10 cellular contexts compared by ENCODE assay signal in genomic region chr11:71450507-71450906, GRCh38. TPM values are rescaled to one million over a fixed set of nuclear protein-coding genes. Genes with fewer than 3 reads are reported as not detected.
DNase-seq lines count a peak whose midpoint lies in the region; ATAC-seq, FAIRE-seq and TF ChIP-seq lines count a peak whose summit lies in the region.
"Had no signal": no experiment of that assay in that cellular context is flagged by ENCODE, and none has a peak within 500 bp of the region (broad histone marks: within the 10 kb centered on the region; RNA-seq: fewer than 3 reads in every experiment).

No MANE protein-coding gene starts in this region.

- no peaks in the 10 kb centered on the region for H4K20me1 ChIP-seq in OCI-LY1 (ENCODE audit: insufficient read depth, low read length)
- no peaks in the 10 kb centered on the region for H4K20me1 ChIP-seq in K562 (replicated peaks; ENCODE audit: control insufficient read depth, insufficient read depth, low read length)

- H3K27ac Mint-ChIP-seq in CD8-positive, alpha-beta T cell, result peak overlapping the region; percentile 45

- no peak for TF ChIP-seq EP300 in K562 (IDR thresholded peaks at IDR 0.05; ENCODE audit: low read length)

- no peak for DNase-seq in CD8-positive, alpha-beta T cell
- DNase-seq in K562 (ENCODE audit: extremely low read depth in 1 of 4, low spot score in 3 of 4) (no peak), gastrocnemius medialis (no peak), NCI-H69 (lab: John Stamatoyannopoulos, UW) (no peak)
- DNase-seq: NCI-H1092; stimulated activated CD4-positive, alpha-beta T cell treated with anti-CD3 and anti-CD28 coated beads, Interleukin-2, amount 100 ng/mL, for 48 hours; uterus had no signal

- H3K4me2 ChIP-seq in OCI-LY1 (ENCODE audit: low read length) (peak overlapping the region; percentile 40), K562 (ENCODE audit: insufficient read depth, low read length) (no peak overlapping the region)

- no peaks in the 10 kb centered on the region for H3K9me3 ChIP-seq in CD8-positive, alpha-beta T cell (ENCODE audit: low read length)
- H3K9me3 ChIP-seq in OCI-LY1 (ENCODE audit: low read length), result no peaks in the 10 kb centered on the region
- 0 out of 2 replicates have a peak, but pooled peaks cover 3% of the 10 kb centered on the region for H3K9me3 ChIP-seq in K562 (replicated peaks; ENCODE audit: control insufficient read depth, insufficient read depth, low read depth, low read length)
- H3K9me3 ChIP-seq in gastrocnemius medialis, result no peaks in the 10 kb centered on the region
- H3K9me3 ChIP-seq: uterus had no signal

- H3K79me2 ChIP-seq in OCI-LY1 (ENCODE audit: insufficient read depth, low read length) (peaks cover 7% of the 10 kb centered on the region; the same call in 1 of the 2 replicates), K562 (ENCODE audit: control insufficient read depth, insufficient read depth, low read length) (peaks cover 80% of the 10 kb centered on the region)

- peaks cover 30% of the 10 kb centered on the region for H3K36me3 Mint-ChIP-seq in CD8-positive, alpha-beta T cell

- H3K4me3 Mint-ChIP-seq in CD8-positive, alpha-beta T cell, result peak overlapping the region; percentile 36

- WGBS in K562 (ENCODE audit: insufficient coverage, low coverage, missing lambda C conversion rate), result 48% methylated on average over 2 of the region's 2 CpGs

- H3K9me3 Mint-ChIP-seq in CD8-positive, alpha-beta T cell, result peaks cover 6% of the 10 kb centered on the region

- BruUV-seq in K562 (replicated peaks; lab: Mats Ljungman, UMichigan), result no TSS peak

- no peak for TF ChIP-seq CTCF in CD8-positive, alpha-beta T cell (IDR thresholded peaks at IDR 0.05)
- TF ChIP-seq CTCF in OCI-LY1 (IDR thresholded peaks at IDR 0.05; ENCODE audit: low read length) (no peak), K562 (IDR thresholded peaks at IDR 0.05 in 2 of 3, conservative IDR thresholded peaks at IDR 0.05 in 1 of 3; ENCODE audit: insufficient read depth in 2 of 3, low read depth in 1 of 3, low read length in 3 of 3) (no peak), gastrocnemius medialis (IDR thresholded peaks at IDR 0.05 in 4 of 5, conservative IDR thresholded peaks at IDR 0.05 in 1 of 5) (no peak)

- H3F3A ChIP-seq in OCI-LY1 (ENCODE audit: insufficient read depth, low read length), result peaks cover 10% of the 10 kb centered on the region; the same call in 1 of the 2 replicates

- no peaks in the 10 kb centered on the region for H3K9me1 ChIP-seq in K562 (ENCODE audit: control insufficient read depth, insufficient read depth, low read length)

- POLR2A ChIA-PET in CD8-positive, alpha-beta T cell (lab: Charles Lee), result no interaction called here
- POLR2A ChIA-PET in K562 (lab: Yijun Ruan, JAX), result interaction anchor here (0.6 kb wide), 1 partner anchor 932 kb away, joined by 3 read pairs; no protein-coding TSS in a partner anchor

- TF ChIP-seq RAD21 in K562 (CRISPR knock-in tag; conservative IDR thresholded peaks at IDR 0.05 in 1 of 2, IDR thresholded peaks at IDR 0.05 in 1 of 2), result no peak

- FAIRE-seq in K562 (lab: Jason Lieb, UNC), result no peak

- H3K4me1 Mint-ChIP-seq in CD8-positive, alpha-beta T cell (ENCODE audit: low read depth), result peaks cover 62% of the 10 kb centered on the region

- no peak overlapping the region for H2AFZ ChIP-seq in OCI-LY1 (ENCODE audit: low read length)
- no peak overlapping the region for H2AFZ ChIP-seq in K562 (ENCODE audit: low read depth, low read length)

- no peak for ATAC-seq in CD8-positive, alpha-beta T cell
- ATAC-seq in K562 (no peak), gastrocnemius medialis (no peak), GM18861 (IDR thresholded peaks at IDR 0.05; ENCODE audit: unreplicated experiment) (no peak), HG03520 (IDR thresholded peaks at IDR 0.05; ENCODE audit: unreplicated experiment) (no peak)

- H3K36me3 ChIP-seq in CD8-positive, alpha-beta T cell (ENCODE audit: insufficient read depth, low read length), result no peaks in the 10 kb centered on the region
- H3K36me3 ChIP-seq in OCI-LY1 (ENCODE audit: insufficient read depth, low read length) (peaks cover 27% of the 10 kb centered on the region), K562 (ENCODE audit: control insufficient read depth, insufficient read depth, low read length) (peaks cover 35% of the 10 kb centered on the region), gastrocnemius medialis (peaks cover 0 to 10% of the 10 kb centered on the region in 2 donors)
- H3K36me3 ChIP-seq: uterus had no signal

- in situ Hi-C loops in K562 (cut with MboI), result no loop called here
- in situ Hi-C loops in gastrocnemius medialis (cut with MboI; ENCODE audit: low sequenced_read_pairs in 4 of 4), result no loop called here

- H3K27ac ChIP-seq in CD8-positive, alpha-beta T cell (ENCODE audit: low read depth, low read length), result no peak overlapping the region
- H3K27ac ChIP-seq in OCI-LY1 (ENCODE audit: low read depth, low read length, poor library complexity, severe bottlenecking) (peak overlapping the region; percentile 79), K562 (ENCODE audit: extremely low read depth, low read depth, low read length) (no peak overlapping the region), gastrocnemius medialis (peak overlapping the region in 3 of 4 donors; percentile 84 to 87 (median 86))
- H3K27ac ChIP-seq: uterus had no signal

- intact Hi-C loops in CD8-positive, alpha-beta T cell (cut with DNase I, micrococcal nuclease), result loop anchor here (5.0 to 10.0 kb wide), 8 partner anchors 334 to 1773 kb away; partner anchors contain the start of genes FADD (in 1 of the 2), INPPL1 (in 1 of the 2), LRRC51 (in 1 of the 2) and LTO1 (in 1 of the 2)
- intact Hi-C loops in K562 (cut with micrococcal nuclease), result no loop called here
- intact Hi-C loops in gastrocnemius medialis (cut with DNase I; ENCODE audit: low total_unique reads), result loop anchor here (5.0 kb wide), 1 partner anchor 47 kb away; no protein-coding TSS in a partner anchor

- H3K27me3 Mint-ChIP-seq in CD8-positive, alpha-beta T cell (ENCODE audit: low read depth), result no peaks in the 10 kb centered on the region

- H3K9ac ChIP-seq in OCI-LY1 (ENCODE audit: low read length) (no peak overlapping the region), K562 (ENCODE audit: insufficient read depth in 1 of 2, low read depth in 2 of 2, low read length in 2 of 2) (no peak overlapping the region)

- no peaks in the 10 kb centered on the region for H3K27me3 ChIP-seq in CD8-positive, alpha-beta T cell (ENCODE audit: insufficient read depth, low read length)
- no peaks in the 10 kb centered on the region for H3K27me3 ChIP-seq in OCI-LY1 (ENCODE audit: insufficient read depth, low read length)
- no peaks in the 10 kb centered on the region for H3K27me3 ChIP-seq in K562 (ENCODE audit: control insufficient read depth in 2 of 2, insufficient read depth in 2 of 2, low read length in 2 of 2)
- no peaks in the 10 kb centered on the region for H3K27me3 ChIP-seq in gastrocnemius medialis
- H3K27me3 ChIP-seq: uterus had no signal

- CTCF ChIA-PET in CD8-positive, alpha-beta T cell (lab: Charles Lee), result no interaction called here
- CTCF ChIA-PET in K562 (lab: Yijun Ruan, JAX; ENCODE audit: low intra/inter-chr PET ratio), result no interaction called here

- H3K4me3 ChIP-seq in CD8-positive, alpha-beta T cell (ENCODE audit: low read depth, low read length), result no peak overlapping the region
- no peak overlapping the region for H3K4me3 ChIP-seq in OCI-LY1 (ENCODE audit: low read depth, low read length, poor library complexity, severe bottlenecking)
- no peak overlapping the region for H3K4me3 ChIP-seq in K562
- no peak overlapping the region for H3K4me3 ChIP-seq in gastrocnemius medialis
- H3K4me3 ChIP-seq: uterus had no signal

- H3K4me1 ChIP-seq in CD8-positive, alpha-beta T cell (ENCODE audit: insufficient read depth, low read length), result peaks cover 44% of the 10 kb centered on the region
- peaks cover 64% of the 10 kb centered on the region for H3K4me1 ChIP-seq in OCI-LY1 (ENCODE audit: insufficient read depth, low read length, severe bottlenecking)
- peaks cover 12 to 43% of the 10 kb centered on the region in 2 experiments; a peak in 4 of 5 replicates for H3K4me1 ChIP-seq in K562 (replicated peaks in 1 of 2; ENCODE audit: control insufficient read depth in 2 of 2, insufficient read depth in 2 of 2, low read length in 2 of 2)
- H3K4me1 ChIP-seq in gastrocnemius medialis, result peaks cover 26 to 31% of the 10 kb centered on the region in 2 donors
- H3K4me1 ChIP-seq: uterus had no signal

- TF ChIP-seq POLR2A in K562 (conservative IDR thresholded peaks at IDR 0.05), result no peak
- TF ChIP-seq POLR2A in gastrocnemius medialis (IDR thresholded peaks at IDR 0.05), result no peak

- H3K9me2 ChIP-seq in OCI-LY1 (ENCODE audit: low read depth, low read length), result no peaks in the 10 kb centered on the region

RNA-seq across cellular contexts. Expression of gene DHCR7, which starts 2.3 kb away (rescaled TPM):
- total RNA-seq in CD8-positive, alpha-beta T cell, result 10 to 100 TPM; 33.9 to 40.0 TPM
- 183 and 461 TPM in 2 replicates for total RNA-seq in K562 (2011; cell fraction: chromatin; rRNA removed; ENCODE audit: low replicate concordance)
- total RNA-seq in K562 (2011; cell fraction: nucleolus; rRNA removed), result 625 and 780 TPM in 2 replicates
- total RNA-seq in K562 (2011; cell fraction: nucleoplasm; rRNA removed), result 410 and 462 TPM in 2 replicates
- total RNA-seq in K562 (2014; rRNA removed) (96.8 and 126 TPM in 2 replicates), K562 (2014; rRNA removed; fragmentation: Illumina TruSeq; extraction: Trizol) (34.2 and 38.0 TPM in 2 replicates), K562 (2015; rRNA removed; fragmentation: Illumina TruSeq; extraction: Trizol) (45.5 and 48.0 TPM in 2 replicates), K562 (2021) (176 and 181 TPM in 2 replicates), gastrocnemius medialis (1 to 10 TPM; 2.5 to 7.3 (median 5.9) TPM)
- polyA plus RNA-seq in K562 (2011; rRNA removed) (107 and 268 TPM in 2 replicates), K562 (2014; fragmentation: Illumina TruSeq; extraction: Trizol) (136 and 192 TPM in 2 replicates), K562 (2014; fragmentation: Nextera tagmentation; extraction: Ambion mirVana) (10 to 100 TPM in 1 of 2 experiments, 1 to 10 TPM in 1; 8.4 to 14.5 TPM), K562 (2014; rRNA removed) (82.4 and 83.0 TPM in 2 replicates)
- 249 and 261 TPM in 2 replicates for polyA plus RNA-seq in K562 (2011; cell fraction: cytosol; rRNA removed)
- 198 and 205 TPM in 2 replicates for polyA plus RNA-seq in K562 (2011; cell fraction: nucleus; rRNA removed)
- polyA plus RNA-seq in K562 (2012), result 92.0 and 179 TPM in 2 replicates
- 91.4 and 116 TPM in 2 replicates for polyA minus RNA-seq in K562 (2011; rRNA and poly(A)+ RNA removed)
- 249 and 302 TPM in 2 replicates for polyA minus RNA-seq in K562 (2011; cell fraction: cytosol; rRNA and poly(A)+ RNA removed)
- polyA minus RNA-seq in K562 (2011; cell fraction: nucleus; rRNA and poly(A)+ RNA removed), result 51.8 and 90.1 TPM in 2 replicates

RNA-seq across cellular contexts. Expression of gene NADSYN1, which starts 2.5 kb away (rescaled TPM):
- total RNA-seq in CD8-positive, alpha-beta T cell, result 100 to 1,000 TPM; 120 TPM
- 145 and 274 TPM in 2 replicates for total RNA-seq in K562 (2011; cell fraction: chromatin; rRNA removed; ENCODE audit: low replicate concordance)
- total RNA-seq in K562 (2011; cell fraction: nucleolus; rRNA removed), result 145 TPM in 2 replicates
- total RNA-seq in K562 (2011; cell fraction: nucleoplasm; rRNA removed), result 145 and 159 TPM in 2 replicates
- 44.5 and 53.6 TPM in 2 replicates for total RNA-seq in K562 (2014; rRNA removed)
- total RNA-seq in K562 (2014; rRNA removed; fragmentation: Illumina TruSeq; extraction: Trizol), result 26.3 and 27.4 TPM in 2 replicates
- 41.7 and 42.8 TPM in 2 replicates for total RNA-seq in K562 (2015; rRNA removed; fragmentation: Illumina TruSeq; extraction: Trizol)
- total RNA-seq in K562 (2021), result 47.9 and 51.6 TPM in 2 replicates
- polyA plus RNA-seq in K562 (2011; rRNA removed), result 43.2 and 51.7 TPM in 2 replicates
- polyA plus RNA-seq in K562 (2011; cell fraction: cytosol; rRNA removed), result 39.6 and 42.6 TPM in 2 replicates
- polyA plus RNA-seq in K562 (2011; cell fraction: nucleus; rRNA removed), result 255 and 291 TPM in 2 replicates
- polyA plus RNA-seq in K562 (2012), result 53.2 and 78.7 TPM in 2 replicates
- 40.3 and 42.1 TPM in 2 replicates for polyA plus RNA-seq in K562 (2014; fragmentation: Illumina TruSeq; extraction: Trizol)
- polyA plus RNA-seq in K562 (2014; fragmentation: Nextera tagmentation; extraction: Ambion mirVana), result 10 to 100 TPM; 12.7 to 14.6 TPM
- 54.0 and 57.3 TPM in 2 replicates for polyA plus RNA-seq in K562 (2014; rRNA removed)
- polyA minus RNA-seq in K562 (2011; rRNA and poly(A)+ RNA removed), result 42.5 and 45.5 TPM in 2 replicates
- 18.2 and 28.0 TPM in 2 replicates for polyA minus RNA-seq in K562 (2011; cell fraction: cytosol; rRNA and poly(A)+ RNA removed)
- polyA minus RNA-seq in K562 (2011; cell fraction: nucleus; rRNA and poly(A)+ RNA removed), result 113 and 147 TPM in 2 replicates
- 10 to 100 TPM; 10.5 to 27.1 (median 16.0) TPM for total RNA-seq in gastrocnemius medialis

Comparison
In these comparisons a context has a peak if more than half of its experiments do, and no peak if none do; other contexts are left out.
1. H3K27ac ChIP-seq: peak in OCI-LY1 (single experiment) and gastrocnemius medialis (3 of 4); none in CD8-positive, alpha-beta T cell (single experiment) and K562 (single experiment).
2. RNA of gene DHCR7, which starts 2.3 kb away (total RNA-seq): 34.2 to 780 TPM in K562 and 33.9 to 40.0 TPM in CD8-positive, alpha-beta T cell; 2.5 to 7.3 TPM in gastrocnemius medialis; every median in the first group is over 4 times any median in the second.